1 cellular context compared by ENCODE assay signal in the genomic region with DNA sequence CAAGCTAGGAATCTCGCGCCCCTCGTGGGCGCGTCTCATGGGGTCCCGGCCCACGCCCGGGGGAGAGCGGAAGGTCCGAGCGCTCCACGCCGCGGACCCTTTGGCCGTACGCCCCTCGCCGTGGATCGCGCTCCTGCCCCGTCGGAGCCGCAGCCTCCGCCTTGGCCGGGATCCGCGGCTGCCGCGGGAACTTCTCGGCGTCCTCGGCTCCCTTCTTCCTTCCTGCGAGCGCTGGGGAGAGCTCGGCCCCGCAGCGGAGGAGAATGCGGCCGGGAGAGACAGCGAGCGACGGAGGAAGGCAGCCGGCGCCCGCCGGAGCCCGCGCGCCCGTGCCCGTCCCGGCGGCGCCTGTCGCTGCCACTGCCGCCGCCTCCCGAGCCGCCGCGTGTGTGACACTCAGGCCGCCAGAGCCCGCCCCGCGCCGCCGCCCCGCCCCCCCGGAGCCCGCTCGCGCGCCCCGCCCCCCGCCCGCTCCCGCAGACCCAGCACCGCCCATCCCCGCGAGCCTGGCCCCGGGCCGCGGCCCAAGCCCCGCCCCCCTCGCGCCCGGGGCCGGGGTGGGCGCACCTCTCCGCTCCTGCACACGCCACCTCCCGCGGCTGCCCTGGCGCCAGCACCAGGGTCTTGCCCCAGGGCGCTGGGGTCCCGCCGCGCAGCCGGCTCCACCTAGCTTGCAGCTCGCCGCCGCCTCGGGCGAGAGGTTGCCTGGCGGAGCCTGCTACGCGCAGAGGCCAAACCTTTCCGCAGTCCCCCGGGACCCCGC.
A peak's percentile ranks its signal among the peaks of the same experiment; 100 is the strongest.
TF ChIP-seq lines count a peak whose summit lies in the region.

SHB (minus strand) TSS at position 362 of the 763 bp plus-strand sequence. CDS start 582 bp downstream, outside the sequence.

TF ChIP-seq in HepG2, 621 proteins besides CTCF, POLR2A, EP300 and RAD21 (continued from another document):
- TF ChIP-seq ARID4A (CRISPR knock-in tag; IDR thresholded peaks at IDR 0.05; ENCODE audit: borderline replicate concordance) (peak; percentile 75), ZNF558 (CRISPR knock-in tag; IDR thresholded peaks at IDR 0.05; ENCODE audit: borderline replicate concordance) (0 out of 2 replicates have a peak, but pooled peaks have one; percentile 57), ZNF629 (CRISPR knock-in tag; conservative IDR thresholded peaks at IDR 0.05) (no peak), SYNCRIP (IDR thresholded peaks at IDR 0.05; ENCODE audit: insufficient read depth, low read depth, low read length) (no peak), RXRA (CRISPR knock-in tag; IDR thresholded peaks at IDR 0.05) (0 out of 2 replicates have a peak, but pooled peaks have one; percentile 24), REL (CRISPR knock-in tag; conservative IDR thresholded peaks at IDR 0.05) (peak; percentile 83; the same call in 1 of the 2 replicates), HNRNPLL (IDR thresholded peaks at IDR 0.05; ENCODE audit: low read depth, low read length, poor library complexity, severe bottlenecking) (peak; percentile 28), JUND (CRISPR knock-in tag; IDR thresholded peaks at IDR 0.05) (no peak), ZMAT5 (CRISPR knock-in tag; IDR thresholded peaks at IDR 0.05; ENCODE audit: borderline replicate concordance, low read depth) (no peak), ZBTB7A (CRISPR knock-in tag; IDR thresholded peaks at IDR 0.05) (no peak), ZNF564 (CRISPR knock-in tag; IDR thresholded peaks at IDR 0.05) (0 out of 2 replicates have a peak, but pooled peaks have one; percentile 37), TAF1 (CRISPR knock-in tag; IDR thresholded peaks at IDR 0.05) (peak; percentile 84), YY1 (IDR thresholded peaks at IDR 0.05; ENCODE audit: insufficient read depth, insufficient replicate concordance, low read depth, low read length) (peak; percentile 13), PPARG (CRISPR knock-in tag; conservative IDR thresholded peaks at IDR 0.05) (0 out of 2 replicates have a peak, but pooled peaks have one; percentile 12), KDM5A (IDR thresholded peaks at IDR 0.05; ENCODE audit: borderline replicate concordance, low read length) (0 out of 2 replicates have a peak, but pooled peaks have one; percentile 77), ZSCAN25 (CRISPR knock-in tag; IDR thresholded peaks at IDR 0.05) (no peak), ZNF556 (CRISPR knock-in tag; IDR thresholded peaks at IDR 0.05; ENCODE audit: borderline replicate concordance) (0 out of 2 replicates have a peak, but pooled peaks have one; percentile 30)
- TF ChIP-seq, protein P1, sequence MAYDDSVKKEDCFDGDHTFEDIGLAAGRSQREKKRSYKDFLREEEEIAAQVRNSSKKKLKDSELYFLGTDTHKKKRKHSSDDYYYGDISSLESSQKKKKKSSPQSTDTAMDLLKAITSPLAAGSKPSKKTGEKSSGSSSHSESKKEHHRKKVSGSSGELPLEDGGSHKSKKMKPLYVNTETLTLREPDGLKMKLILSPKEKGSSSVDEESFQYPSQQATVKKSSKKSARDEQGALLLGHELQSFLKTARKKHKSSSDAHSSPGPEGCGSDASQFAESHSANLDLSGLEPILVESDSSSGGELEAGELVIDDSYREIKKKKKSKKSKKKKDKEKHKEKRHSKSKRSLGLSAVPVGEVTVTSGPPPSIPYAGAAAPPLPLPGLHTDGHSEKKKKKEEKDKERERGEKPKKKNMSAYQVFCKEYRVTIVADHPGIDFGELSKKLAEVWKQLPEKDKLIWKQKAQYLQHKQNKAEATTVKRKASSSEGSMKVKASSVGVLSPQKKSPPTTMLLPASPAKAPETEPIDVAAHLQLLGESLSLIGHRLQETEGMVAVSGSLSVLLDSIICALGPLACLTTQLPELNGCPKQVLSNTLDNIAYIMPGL (CRISPR knock-in tag; IDR thresholded peaks at IDR 0.05; ENCODE audit: borderline replicate concordance in 1 of 2, low read depth in 1 of 2), result 0 out of 4 replicates have a peak, but pooled peaks have one; percentile 0 to 3
